Comparison of ENCODE assay signal across 20 cellular contexts in genomic region chr16:65318138-65318537, GRCh38.
DNase-seq lines count a peak whose midpoint lies in the region; ATAC-seq, FAIRE-seq and TF ChIP-seq lines count a peak whose summit lies in the region.
"Had no signal": no experiment of that assay in that cellular context is flagged by ENCODE, and none has a peak within 500 bp of the region (broad histone marks: within the 10 kb centered on the region; RNA-seq: fewer than 3 reads in every experiment).

No MANE protein-coding gene starts in this region.

- CTCF ChIA-PET in H1 (lab: Charles Lee; ENCODE audit: partially characterized antibody) (interaction anchor here (0.6 to 0.8 kb wide), 3 partner anchors 69 to 1955 kb away, joined by 3 to 5 read pairs (median 3); no protein-coding TSS in a partner anchor), GM10248 (lab: Yijun Ruan, JAX) (no interaction called here)

- TF ChIP-seq EP300 in H1 (IDR thresholded peaks at IDR 0.05; ENCODE audit: borderline replicate concordance in 1 of 2, low read depth in 2 of 2, low read length in 2 of 2): no peak

- FAIRE-seq in H1 (lab: Jason Lieb, UNC): no peak
- FAIRE-seq: bronchial epithelial cell, islet of Langerhans, TTC549 had no signal

- H3K27ac ChIP-seq in H1 (ENCODE audit: low read depth, low read length): no peak overlapping the region
- H3K27ac ChIP-seq in mesodermal cell (ENCODE audit: low read depth, low read length, severe bottlenecking): peak overlapping the region; percentile 4

- no peak for TF ChIP-seq RAD21 in H1 (IDR thresholded peaks at IDR 0.05 in 1 of 2, conservative IDR thresholded peaks at IDR 0.05 in 1 of 2; ENCODE audit: low read depth in 2 of 2, low read length in 2 of 2)

- no peak overlapping the region for H3K56ac ChIP-seq in H1 (replicated peaks; ENCODE audit: insufficient read length, low read depth, low read length)

- no peaks in the 10 kb centered on the region for H3K27me3 ChIP-seq in H1 (replicated peaks in 1 of 4; ENCODE audit: control insufficient read depth in 3 of 4, extremely low read depth in 1 of 4, insufficient read depth in 3 of 4, low read length in 3 of 4)
- H3K27me3 ChIP-seq: MG63 had no signal

- no peak overlapping the region for H2BK12ac ChIP-seq in H1 (ENCODE audit: low read depth, low read length)

- H4K20me1 ChIP-seq in H1 (replicated peaks in 1 of 2; ENCODE audit: control insufficient read depth in 1 of 2, insufficient read depth in 2 of 2, low read length in 2 of 2): peaks cover 0 to 2% of the 10 kb centered on the region in 2 experiments

- H2BK120ac ChIP-seq in H1 (replicated peaks; ENCODE audit: low read depth, low read length): no peak overlapping the region

- H3K14ac ChIP-seq in H1 (ENCODE audit: insufficient read length): no peak overlapping the region

- no peaks in the 10 kb centered on the region for H3K23me2 ChIP-seq in H1 (ENCODE audit: low read depth, low read length)

- no peaks in the 10 kb centered on the region for H3K79me2 ChIP-seq in H1 (ENCODE audit: control insufficient read depth in 1 of 2, insufficient read depth in 2 of 2, low read length in 2 of 2)

- no peak overlapping the region for H2AK5ac ChIP-seq in H1 (ENCODE audit: low read depth, low read length)

- H2BK20ac ChIP-seq in H1 (ENCODE audit: low read length): no peak overlapping the region

- H3K9me3 ChIP-seq in H1 (ENCODE audit: insufficient read depth in 2 of 2, low read depth in 1 of 2, low read length in 1 of 2): no peaks in the 10 kb centered on the region
- no peaks in the 10 kb centered on the region for H3K9me3 ChIP-seq in mesodermal cell (ENCODE audit: control insufficient read depth, low read length)

- H3K4me1 ChIP-seq in H1 (replicated peaks in 1 of 4; ENCODE audit: control insufficient read depth in 3 of 4, insufficient read depth in 4 of 4, low read length in 3 of 4): peaks cover 0 to 18% (median 14%) of the 10 kb centered on the region in 4 experiments; a peak in 5 of 7 replicates
- H3K4me1 ChIP-seq in mesodermal cell (ENCODE audit: control insufficient read depth, insufficient read depth, low read length, poor library complexity, severe bottlenecking): peaks cover 24% of the 10 kb centered on the region

- H4K5ac ChIP-seq in H1 (ENCODE audit: insufficient read length, low read depth, low read length): no peak overlapping the region

- peak overlapping the region; percentile 47 to 58 for H3K4me2 ChIP-seq in H1 (ENCODE audit: insufficient read depth in 1 of 2, low read depth in 2 of 2, low read length in 2 of 2)

- no peak overlapping the region for H2AFZ ChIP-seq in H1 (ENCODE audit: low read length)

- H2BK15ac ChIP-seq in H1 (ENCODE audit: low read length): no peak overlapping the region

- ATAC-seq in left colon: no peak
- ATAC-seq: right cardiac atrium had no signal

- no peak overlapping the region for H3K18ac ChIP-seq in H1 (ENCODE audit: extremely low read depth, low read length)

- no peak overlapping the region for H3K23ac ChIP-seq in H1 (ENCODE audit: insufficient read length)

- H3K9ac ChIP-seq in H1 (replicated peaks in 1 of 4; ENCODE audit: extremely low read depth in 1 of 4, low read depth in 3 of 4, low read length in 3 of 4): no peak overlapping the region; a peak in 1 of 7 replicates

- no peak for TF ChIP-seq CTCF in H1 (IDR thresholded peaks at IDR 0.05; ENCODE audit: control extremely low read depth in 1 of 3, insufficient read depth in 1 of 3, low read depth in 1 of 3, low read length in 3 of 3)
- no peak for TF ChIP-seq CTCF in GM10248 (IDR thresholded peaks at IDR 0.05; ENCODE audit: control extremely low read depth, extremely low read depth, low read depth, missing control alignments)

- no peak overlapping the region for H2BK5ac ChIP-seq in H1 (ENCODE audit: low read depth, low read length)

- intact Hi-C loops in posterior vena cava (cut with DNase I) (no loop called here), left colon (cut with DNase I, micrococcal nuclease) (no loop called here)

- no peak for TF ChIP-seq POLR2A in H1 (IDR thresholded peaks at IDR 0.05; ENCODE audit: control extremely low read depth in 1 of 2, low read depth in 2 of 2, low read length in 2 of 2)

- H4K91ac ChIP-seq in H1 (replicated peaks; ENCODE audit: insufficient read length, low read length): no peak overlapping the region

- H4K8ac ChIP-seq in H1 (ENCODE audit: extremely low read depth, insufficient read depth, low read length): no peak overlapping the region

- H3K79me1 ChIP-seq in H1 (ENCODE audit: low read depth, low read length): no peaks in the 10 kb centered on the region

- H3K4ac ChIP-seq in H1 (replicated peaks; ENCODE audit: insufficient read length, low read depth, low read length): no peak overlapping the region

- 11% methylated on average over 9 of the region's 9 CpGs; no CpG with 5 or more reads in 1 of the 2 experiments for WGBS in H1 (ENCODE audit: extremely low coverage in 1 of 2, insufficient coverage in 1 of 2, insufficient read length in 1 of 2, insufficient replicate concordance in 2 of 2, low coverage in 1 of 2, low lambda C conversion rate in 2 of 2, missing lambda C conversion rate in 1 of 2), 2 experiments
- 22 to 25% methylated on average over 7 to 9 of the region's 9 CpGs for WGBS in mesodermal cell (ENCODE audit: insufficient coverage in 2 of 2), 2 experiments

- peak; percentile 11 for DNase-seq in DMS 273 treated with DMSO at 0.1 percent for 48 hours (lab: John Stamatoyannopoulos, UW)
- peak; percentile 83 to 94 for DNase-seq in NCI-H524 (lab: John Stamatoyannopoulos, UW)
- DNase-seq in H1 (ENCODE audit: low read depth in 1 of 2, low spot score in 2 of 2): peak in 1 of 2 experiments; percentile 52
- no peak for DNase-seq in hypothalamus (lab: John Stamatoyannopoulos, UW)
- no peak for DNase-seq in posterior vena cava (ENCODE audit: low spot score)
- DNase-seq in left colon: no peak
- no peak for DNase-seq in GM10248 (ENCODE audit: extremely low spot score)
- DNase-seq: ACHN; activated CD4-positive, alpha-beta memory T cell treated with anti-CD3 and anti-CD28 coated beads for 36 hours; activated naive CD4-positive, alpha-beta T cell treated with anti-CD3 and anti-CD28 coated beads, Interleukin-2, amount 50 U/mL, for 16 hours; activated T-cell treated with anti-CD3 and anti-CD28 coated beads, Interleukin-2, amount 50 U/mL, for 24 hours; CD4-positive, alpha-beta T cell; MG63; NCI-H1930; NCI-H510A; right cardiac atrium had no signal

- no peaks in the 10 kb centered on the region for H3K36me3 ChIP-seq in H1 (ENCODE audit: control insufficient read depth in 2 of 4, insufficient read depth in 4 of 4, low read length in 3 of 4)
- H3K36me3 ChIP-seq in mesodermal cell (ENCODE audit: control insufficient read depth, insufficient read depth, low read length): no peaks in the 10 kb centered on the region
- H3K36me3 ChIP-seq: MG63 had no signal

- POLR2A ChIA-PET in H1 (lab: Charles Lee; ENCODE audit: partially characterized antibody): interaction anchor here (1.3 to 1.6 kb wide), 2 partner anchors 83 to 88 kb away, joined by 3 to 10 read pairs; no protein-coding TSS in a partner anchor
- POLR2A ChIA-PET in GM10248 (lab: Yijun Ruan, JAX): no interaction called here

- H3K4me3 ChIP-seq in H1 (ENCODE audit: extremely low read depth in 1 of 4, insufficient read depth in 2 of 4, low read depth in 3 of 4, low read length in 4 of 4) (peak overlapping the region in 3 of 4 experiments; percentile 7 to 24 (median 16); a peak in 5 of 8 replicates), mesodermal cell (ENCODE audit: extremely low read depth, insufficient read depth, low read length, poor library complexity, severe bottlenecking) (no peak overlapping the region)
- H3K4me3 ChIP-seq: MG63 had no signal

TF ChIP-seq in H1, 55 proteins besides CTCF, POLR2A, EP300 and RAD21:
- TF ChIP-seq MAX (IDR thresholded peaks at IDR 0.05): 0 out of 2 replicates have a peak, but pooled peaks have one; percentile 8
- no peak for TF ChIP-seq KDM4A (IDR thresholded peaks at IDR 0.05; ENCODE audit: low read depth, low read length, severe bottlenecking)

Comparison
In these comparisons a context has a peak if more than half of its experiments do, and no peak if none do; other contexts are left out.
1. DNase-seq: peak in DMS 273 treated with DMSO at 0.1 percent for 48 hours (single experiment) and NCI-H524 (2 of 2); none in hypothalamus (0 of 51), posterior vena cava (single experiment), left colon (0 of 2) and GM10248 (single experiment).